Comparison of ENCODE assay signal across 1 cellular context in the genomic region with DNA sequence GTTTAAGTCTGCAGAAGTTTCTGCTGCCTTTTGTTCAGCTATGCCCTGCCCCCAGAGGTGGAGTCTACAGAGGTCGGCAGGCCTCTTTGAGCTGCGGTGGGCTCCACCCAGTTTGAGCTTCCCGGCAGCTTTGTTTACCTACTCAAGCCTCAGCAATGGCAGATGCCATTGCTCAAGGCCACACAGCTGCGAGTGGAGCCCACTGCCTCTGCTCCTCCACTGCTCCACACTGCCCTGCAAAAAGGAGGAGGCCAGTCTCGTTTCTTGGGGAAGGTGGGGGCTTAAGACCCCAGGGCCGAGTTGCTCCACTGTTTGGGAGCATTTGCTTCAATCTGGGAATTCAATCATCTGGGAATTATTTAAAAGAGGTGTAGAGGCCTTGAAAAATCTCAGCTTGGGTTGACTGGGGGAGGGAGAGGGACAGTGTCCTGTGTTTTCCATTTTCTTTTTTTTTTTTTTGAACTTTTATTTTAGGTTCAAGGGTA.
TF ChIP-seq lines count a peak whose summit lies in the region.

No MANE protein-coding gene starts in this region.

TF ChIP-seq in HepG2, 621 proteins besides CTCF, POLR2A, EP300 and RAD21 (continued from another document and continues in another):
- TF ChIP-seq, protein P1, sequence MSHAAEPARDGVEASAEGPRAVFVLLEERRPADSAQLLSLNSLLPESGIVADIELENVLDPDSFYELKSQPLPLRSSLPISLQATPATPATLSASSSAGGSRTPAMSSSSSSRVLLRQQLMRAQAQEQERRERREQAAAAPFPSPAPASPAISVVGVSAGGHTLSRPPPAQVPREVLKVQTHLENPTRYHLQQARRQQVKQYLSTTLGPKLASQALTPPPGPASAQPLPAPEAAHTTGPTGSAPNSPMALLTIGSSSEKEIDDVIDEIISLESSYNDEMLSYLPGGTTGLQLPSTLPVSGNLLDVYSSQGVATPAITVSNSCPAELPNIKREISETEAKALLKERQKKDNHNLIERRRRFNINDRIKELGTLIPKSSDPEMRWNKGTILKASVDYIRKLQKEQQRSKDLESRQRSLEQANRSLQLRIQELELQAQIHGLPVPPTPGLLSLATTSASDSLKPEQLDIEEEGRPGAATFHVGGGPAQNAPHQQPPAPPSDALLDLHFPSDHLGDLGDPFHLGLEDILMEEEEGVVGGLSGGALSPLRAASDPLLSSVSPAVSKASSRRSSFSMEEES (CRISPR knock-in tag; IDR thresholded peaks at IDR 0.05) = peak; percentile 68; the same call in 1 of the 2 replicates
- peak; percentile 48; the same call in 1 of the 2 replicates for TF ChIP-seq ZSCAN31 (CRISPR knock-in tag; IDR thresholded peaks at IDR 0.05; ENCODE audit: low read depth)
- TF ChIP-seq ISX (CRISPR knock-in tag; conservative IDR thresholded peaks at IDR 0.05) = no peak
- TF ChIP-seq, protein P2, sequence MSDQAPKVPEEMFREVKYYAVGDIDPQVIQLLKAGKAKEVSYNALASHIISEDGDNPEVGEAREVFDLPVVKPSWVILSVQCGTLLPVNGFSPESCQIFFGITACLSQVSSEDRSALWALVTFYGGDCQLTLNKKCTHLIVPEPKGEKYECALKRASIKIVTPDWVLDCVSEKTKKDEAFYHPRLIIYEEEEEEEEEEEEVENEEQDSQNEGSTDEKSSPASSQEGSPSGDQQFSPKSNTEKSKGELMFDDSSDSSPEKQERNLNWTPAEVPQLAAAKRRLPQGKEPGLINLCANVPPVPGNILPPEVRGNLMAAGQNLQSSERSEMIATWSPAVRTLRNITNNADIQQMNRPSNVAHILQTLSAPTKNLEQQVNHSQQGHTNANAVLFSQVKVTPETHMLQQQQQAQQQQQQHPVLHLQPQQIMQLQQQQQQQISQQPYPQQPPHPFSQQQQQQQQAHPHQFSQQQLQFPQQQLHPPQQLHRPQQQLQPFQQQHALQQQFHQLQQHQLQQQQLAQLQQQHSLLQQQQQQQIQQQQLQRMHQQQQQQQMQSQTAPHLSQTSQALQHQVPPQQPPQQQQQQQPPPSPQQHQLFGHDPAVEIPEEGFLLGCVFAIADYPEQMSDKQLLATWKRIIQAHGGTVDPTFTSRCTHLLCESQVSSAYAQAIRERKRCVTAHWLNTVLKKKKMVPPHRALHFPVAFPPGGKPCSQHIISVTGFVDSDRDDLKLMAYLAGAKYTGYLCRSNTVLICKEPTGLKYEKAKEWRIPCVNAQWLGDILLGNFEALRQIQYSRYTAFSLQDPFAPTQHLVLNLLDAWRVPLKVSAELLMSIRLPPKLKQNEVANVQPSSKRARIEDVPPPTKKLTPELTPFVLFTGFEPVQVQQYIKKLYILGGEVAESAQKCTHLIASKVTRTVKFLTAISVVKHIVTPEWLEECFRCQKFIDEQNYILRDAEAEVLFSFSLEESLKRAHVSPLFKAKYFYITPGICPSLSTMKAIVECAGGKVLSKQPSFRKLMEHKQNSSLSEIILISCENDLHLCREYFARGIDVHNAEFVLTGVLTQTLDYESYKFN (CRISPR knock-in tag; conservative IDR thresholded peaks at IDR 0.05) = peak; percentile 93
- TF ChIP-seq, protein P3, sequence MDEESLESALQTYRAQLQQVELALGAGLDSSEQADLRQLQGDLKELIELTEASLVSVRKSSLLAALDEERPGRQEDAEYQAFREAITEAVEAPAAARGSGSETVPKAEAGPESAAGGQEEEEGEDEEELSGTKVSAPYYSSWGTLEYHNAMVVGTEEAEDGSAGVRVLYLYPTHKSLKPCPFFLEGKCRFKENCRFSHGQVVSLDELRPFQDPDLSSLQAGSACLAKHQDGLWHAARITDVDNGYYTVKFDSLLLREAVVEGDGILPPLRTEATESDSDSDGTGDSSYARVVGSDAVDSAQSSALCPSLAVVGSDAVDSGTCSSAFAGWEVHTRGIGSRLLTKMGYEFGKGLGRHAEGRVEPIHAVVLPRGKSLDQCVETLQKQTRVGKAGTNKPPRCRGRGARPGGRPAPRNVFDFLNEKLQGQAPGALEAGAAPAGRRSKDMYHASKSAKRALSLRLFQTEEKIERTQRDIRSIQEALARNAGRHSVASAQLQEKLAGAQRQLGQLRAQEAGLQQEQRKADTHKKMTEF (CRISPR knock-in tag; IDR thresholded peaks at IDR 0.05) = peak; percentile 84
- TF ChIP-seq, protein P4, sequence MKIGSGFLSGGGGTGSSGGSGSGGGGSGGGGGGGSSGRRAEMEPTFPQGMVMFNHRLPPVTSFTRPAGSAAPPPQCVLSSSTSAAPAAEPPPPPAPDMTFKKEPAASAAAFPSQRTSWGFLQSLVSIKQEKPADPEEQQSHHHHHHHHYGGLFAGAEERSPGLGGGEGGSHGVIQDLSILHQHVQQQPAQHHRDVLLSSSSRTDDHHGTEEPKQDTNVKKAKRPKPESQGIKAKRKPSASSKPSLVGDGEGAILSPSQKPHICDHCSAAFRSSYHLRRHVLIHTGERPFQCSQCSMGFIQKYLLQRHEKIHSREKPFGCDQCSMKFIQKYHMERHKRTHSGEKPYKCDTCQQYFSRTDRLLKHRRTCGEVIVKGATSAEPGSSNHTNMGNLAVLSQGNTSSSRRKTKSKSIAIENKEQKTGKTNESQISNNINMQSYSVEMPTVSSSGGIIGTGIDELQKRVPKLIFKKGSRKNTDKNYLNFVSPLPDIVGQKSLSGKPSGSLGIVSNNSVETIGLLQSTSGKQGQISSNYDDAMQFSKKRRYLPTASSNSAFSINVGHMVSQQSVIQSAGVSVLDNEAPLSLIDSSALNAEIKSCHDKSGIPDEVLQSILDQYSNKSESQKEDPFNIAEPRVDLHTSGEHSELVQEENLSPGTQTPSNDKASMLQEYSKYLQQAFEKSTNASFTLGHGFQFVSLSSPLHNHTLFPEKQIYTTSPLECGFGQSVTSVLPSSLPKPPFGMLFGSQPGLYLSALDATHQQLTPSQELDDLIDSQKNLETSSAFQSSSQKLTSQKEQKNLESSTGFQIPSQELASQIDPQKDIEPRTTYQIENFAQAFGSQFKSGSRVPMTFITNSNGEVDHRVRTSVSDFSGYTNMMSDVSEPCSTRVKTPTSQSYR (CRISPR knock-in tag; IDR thresholded peaks at IDR 0.05; ENCODE audit: borderline replicate concordance) = peak; percentile 82
- TF ChIP-seq NCOA2 (CRISPR knock-in tag; IDR thresholded peaks at IDR 0.05) = peak; percentile 93
- TF ChIP-seq ZMYM3 (CRISPR knock-in tag; IDR thresholded peaks at IDR 0.05) = peak; percentile 62; the same call in 1 of the 2 replicates
- no peak for TF ChIP-seq ZNF484 (CRISPR knock-in tag; IDR thresholded peaks at IDR 0.05; ENCODE audit: borderline replicate concordance, low read depth)
- TF ChIP-seq MEIS2 (CRISPR knock-in tag; IDR thresholded peaks at IDR 0.05) = peak; percentile 74
- peak; percentile 55; the same call in 1 of the 2 replicates for TF ChIP-seq AHR (CRISPR knock-in tag; IDR thresholded peaks at IDR 0.05)
- no peak for TF ChIP-seq RBAK (CRISPR knock-in tag; IDR thresholded peaks at IDR 0.05)
- TF ChIP-seq, protein P5, sequence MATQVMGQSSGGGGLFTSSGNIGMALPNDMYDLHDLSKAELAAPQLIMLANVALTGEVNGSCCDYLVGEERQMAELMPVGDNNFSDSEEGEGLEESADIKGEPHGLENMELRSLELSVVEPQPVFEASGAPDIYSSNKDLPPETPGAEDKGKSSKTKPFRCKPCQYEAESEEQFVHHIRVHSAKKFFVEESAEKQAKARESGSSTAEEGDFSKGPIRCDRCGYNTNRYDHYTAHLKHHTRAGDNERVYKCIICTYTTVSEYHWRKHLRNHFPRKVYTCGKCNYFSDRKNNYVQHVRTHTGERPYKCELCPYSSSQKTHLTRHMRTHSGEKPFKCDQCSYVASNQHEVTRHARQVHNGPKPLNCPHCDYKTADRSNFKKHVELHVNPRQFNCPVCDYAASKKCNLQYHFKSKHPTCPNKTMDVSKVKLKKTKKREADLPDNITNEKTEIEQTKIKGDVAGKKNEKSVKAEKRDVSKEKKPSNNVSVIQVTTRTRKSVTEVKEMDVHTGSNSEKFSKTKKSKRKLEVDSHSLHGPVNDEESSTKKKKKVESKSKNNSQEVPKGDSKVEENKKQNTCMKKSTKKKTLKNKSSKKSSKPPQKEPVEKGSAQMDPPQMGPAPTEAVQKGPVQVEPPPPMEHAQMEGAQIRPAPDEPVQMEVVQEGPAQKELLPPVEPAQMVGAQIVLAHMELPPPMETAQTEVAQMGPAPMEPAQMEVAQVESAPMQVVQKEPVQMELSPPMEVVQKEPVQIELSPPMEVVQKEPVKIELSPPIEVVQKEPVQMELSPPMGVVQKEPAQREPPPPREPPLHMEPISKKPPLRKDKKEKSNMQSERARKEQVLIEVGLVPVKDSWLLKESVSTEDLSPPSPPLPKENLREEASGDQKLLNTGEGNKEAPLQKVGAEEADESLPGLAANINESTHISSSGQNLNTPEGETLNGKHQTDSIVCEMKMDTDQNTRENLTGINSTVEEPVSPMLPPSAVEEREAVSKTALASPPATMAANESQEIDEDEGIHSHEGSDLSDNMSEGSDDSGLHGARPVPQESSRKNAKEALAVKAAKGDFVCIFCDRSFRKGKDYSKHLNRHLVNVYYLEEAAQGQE (IDR thresholded peaks at IDR 0.05; ENCODE audit: borderline replicate concordance in 1 of 2, low read depth in 1 of 2, low read length in 2 of 2) = peak in 1 of 2 experiments; percentile 36; a peak in 1 of 4 replicates
- no peak for TF ChIP-seq HOXA7 (CRISPR knock-in tag; IDR thresholded peaks at IDR 0.05)
- TF ChIP-seq, protein P6, sequence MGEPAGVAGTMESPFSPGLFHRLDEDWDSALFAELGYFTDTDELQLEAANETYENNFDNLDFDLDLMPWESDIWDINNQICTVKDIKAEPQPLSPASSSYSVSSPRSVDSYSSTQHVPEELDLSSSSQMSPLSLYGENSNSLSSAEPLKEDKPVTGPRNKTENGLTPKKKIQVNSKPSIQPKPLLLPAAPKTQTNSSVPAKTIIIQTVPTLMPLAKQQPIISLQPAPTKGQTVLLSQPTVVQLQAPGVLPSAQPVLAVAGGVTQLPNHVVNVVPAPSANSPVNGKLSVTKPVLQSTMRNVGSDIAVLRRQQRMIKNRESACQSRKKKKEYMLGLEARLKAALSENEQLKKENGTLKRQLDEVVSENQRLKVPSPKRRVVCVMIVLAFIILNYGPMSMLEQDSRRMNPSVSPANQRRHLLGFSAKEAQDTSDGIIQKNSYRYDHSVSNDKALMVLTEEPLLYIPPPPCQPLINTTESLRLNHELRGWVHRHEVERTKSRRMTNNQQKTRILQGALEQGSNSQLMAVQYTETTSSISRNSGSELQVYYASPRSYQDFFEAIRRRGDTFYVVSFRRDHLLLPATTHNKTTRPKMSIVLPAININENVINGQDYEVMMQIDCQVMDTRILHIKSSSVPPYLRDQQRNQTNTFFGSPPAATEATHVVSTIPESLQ (CRISPR knock-in tag; conservative IDR thresholded peaks at IDR 0.05) = no peak
- TF ChIP-seq HDAC1 (CRISPR knock-in tag; IDR thresholded peaks at IDR 0.05) = peak; percentile 76
- TF ChIP-seq, protein P7, sequence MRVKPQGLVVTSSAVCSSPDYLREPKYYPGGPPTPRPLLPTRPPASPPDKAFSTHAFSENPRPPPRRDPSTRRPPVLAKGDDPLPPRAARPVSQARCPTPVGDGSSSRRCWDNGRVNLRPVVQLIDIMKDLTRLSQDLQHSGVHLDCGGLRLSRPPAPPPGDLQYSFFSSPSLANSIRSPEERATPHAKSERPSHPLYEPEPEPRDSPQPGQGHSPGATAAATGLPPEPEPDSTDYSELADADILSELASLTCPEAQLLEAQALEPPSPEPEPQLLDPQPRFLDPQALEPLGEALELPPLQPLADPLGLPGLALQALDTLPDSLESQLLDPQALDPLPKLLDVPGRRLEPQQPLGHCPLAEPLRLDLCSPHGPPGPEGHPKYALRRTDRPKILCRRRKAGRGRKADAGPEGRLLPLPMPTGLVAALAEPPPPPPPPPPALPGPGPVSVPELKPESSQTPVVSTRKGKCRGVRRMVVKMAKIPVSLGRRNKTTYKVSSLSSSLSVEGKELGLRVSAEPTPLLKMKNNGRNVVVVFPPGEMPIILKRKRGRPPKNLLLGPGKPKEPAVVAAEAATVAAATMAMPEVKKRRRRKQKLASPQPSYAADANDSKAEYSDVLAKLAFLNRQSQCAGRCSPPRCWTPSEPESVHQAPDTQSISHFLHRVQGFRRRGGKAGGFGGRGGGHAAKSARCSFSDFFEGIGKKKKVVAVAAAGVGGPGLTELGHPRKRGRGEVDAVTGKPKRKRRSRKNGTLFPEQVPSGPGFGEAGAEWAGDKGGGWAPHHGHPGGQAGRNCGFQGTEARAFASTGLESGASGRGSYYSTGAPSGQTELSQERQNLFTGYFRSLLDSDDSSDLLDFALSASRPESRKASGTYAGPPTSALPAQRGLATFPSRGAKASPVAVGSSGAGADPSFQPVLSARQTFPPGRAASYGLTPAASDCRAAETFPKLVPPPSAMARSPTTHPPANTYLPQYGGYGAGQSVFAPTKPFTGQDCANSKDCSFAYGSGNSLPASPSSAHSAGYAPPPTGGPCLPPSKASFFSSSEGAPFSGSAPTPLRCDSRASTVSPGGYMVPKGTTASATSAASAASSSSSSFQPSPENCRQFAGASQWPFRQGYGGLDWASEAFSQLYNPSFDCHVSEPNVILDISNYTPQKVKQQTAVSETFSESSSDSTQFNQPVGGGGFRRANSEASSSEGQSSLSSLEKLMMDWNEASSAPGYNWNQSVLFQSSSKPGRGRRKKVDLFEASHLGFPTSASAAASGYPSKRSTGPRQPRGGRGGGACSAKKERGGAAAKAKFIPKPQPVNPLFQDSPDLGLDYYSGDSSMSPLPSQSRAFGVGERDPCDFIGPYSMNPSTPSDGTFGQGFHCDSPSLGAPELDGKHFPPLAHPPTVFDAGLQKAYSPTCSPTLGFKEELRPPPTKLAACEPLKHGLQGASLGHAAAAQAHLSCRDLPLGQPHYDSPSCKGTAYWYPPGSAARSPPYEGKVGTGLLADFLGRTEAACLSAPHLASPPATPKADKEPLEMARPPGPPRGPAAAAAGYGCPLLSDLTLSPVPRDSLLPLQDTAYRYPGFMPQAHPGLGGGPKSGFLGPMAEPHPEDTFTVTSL (CRISPR knock-in tag; IDR thresholded peaks at IDR 0.05; ENCODE audit: borderline replicate concordance) = peak; percentile 91; the same call in 1 of the 2 replicates
- TF ChIP-seq, protein P8, sequence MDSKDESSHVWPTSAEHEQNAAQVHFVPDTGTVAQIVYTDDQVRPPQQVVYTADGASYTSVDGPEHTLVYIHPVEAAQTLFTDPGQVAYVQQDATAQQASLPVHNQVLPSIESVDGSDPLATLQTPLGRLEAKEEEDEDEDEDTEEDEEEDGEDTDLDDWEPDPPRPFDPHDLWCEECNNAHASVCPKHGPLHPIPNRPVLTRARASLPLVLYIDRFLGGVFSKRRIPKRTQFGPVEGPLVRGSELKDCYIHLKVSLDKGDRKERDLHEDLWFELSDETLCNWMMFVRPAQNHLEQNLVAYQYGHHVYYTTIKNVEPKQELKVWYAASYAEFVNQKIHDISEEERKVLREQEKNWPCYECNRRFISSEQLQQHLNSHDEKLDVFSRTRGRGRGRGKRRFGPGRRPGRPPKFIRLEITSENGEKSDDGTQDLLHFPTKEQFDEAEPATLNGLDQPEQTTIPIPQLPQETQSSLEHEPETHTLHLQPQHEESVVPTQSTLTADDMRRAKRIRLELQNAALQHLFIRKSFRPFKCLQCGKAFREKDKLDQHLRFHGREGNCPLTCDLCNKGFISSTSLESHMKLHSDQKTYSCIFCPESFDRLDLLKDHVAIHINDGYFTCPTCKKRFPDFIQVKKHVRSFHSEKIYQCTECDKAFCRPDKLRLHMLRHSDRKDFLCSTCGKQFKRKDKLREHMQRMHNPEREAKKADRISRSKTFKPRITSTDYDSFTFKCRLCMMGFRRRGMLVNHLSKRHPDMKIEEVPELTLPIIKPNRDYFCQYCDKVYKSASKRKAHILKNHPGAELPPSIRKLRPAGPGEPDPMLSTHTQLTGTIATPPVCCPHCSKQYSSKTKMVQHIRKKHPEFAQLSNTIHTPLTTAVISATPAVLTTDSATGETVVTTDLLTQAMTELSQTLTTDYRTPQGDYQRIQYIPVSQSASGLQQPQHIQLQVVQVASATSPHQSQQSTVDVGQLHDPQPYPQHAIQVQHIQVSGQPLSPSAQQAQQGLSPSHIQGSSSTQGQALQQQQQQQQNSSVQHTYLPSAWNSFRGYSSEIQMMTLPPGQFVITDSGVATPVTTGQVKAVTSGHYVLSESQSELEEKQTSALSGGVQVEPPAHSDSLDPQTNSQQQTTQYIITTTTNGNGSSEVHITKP (CRISPR knock-in tag; IDR thresholded peaks at IDR 0.05; ENCODE audit: low read depth) = peak; percentile 60; the same call in 1 of the 2 replicates
- TF ChIP-seq CBFB (CRISPR knock-in tag; IDR thresholded peaks at IDR 0.05) = peak; percentile 66; the same call in 1 of the 2 replicates
- TF ChIP-seq, protein P9, sequence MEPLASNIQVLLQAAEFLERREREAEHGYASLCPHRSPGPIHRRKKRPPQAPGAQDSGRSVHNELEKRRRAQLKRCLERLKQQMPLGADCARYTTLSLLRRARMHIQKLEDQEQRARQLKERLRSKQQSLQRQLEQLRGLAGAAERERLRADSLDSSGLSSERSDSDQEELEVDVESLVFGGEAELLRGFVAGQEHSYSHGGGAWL (CRISPR knock-in tag; IDR thresholded peaks at IDR 0.05) = peak; percentile 60; the same call in 1 of the 2 replicates
